7 cellular contexts compared by ENCODE assay signal in genomic region chr2:201149821-201150165, GRCh38. TPM values are rescaled to one million over a fixed set of nuclear protein-coding genes. Genes with fewer than 3 reads are reported as not detected.
DNase-seq lines count a peak whose midpoint lies in the region; ATAC-seq and TF ChIP-seq lines count a peak whose summit lies in the region.
"Not testable (repeated sequence)": the region's sequence is repeated elsewhere in the genome, so short reads cannot be mapped to it uniquely, and the experiment has no call there.

No MANE protein-coding gene starts in this region.

- not testable (repeated sequence) for H3K4me3 ChIP-seq in PC-9, lung, sigmoid colon

- not testable (repeated sequence) for TF ChIP-seq CTCF in PC-9 (conservative IDR thresholded peaks at IDR 0.05); chondrocyte (IDR thresholded peaks at IDR 0.05); lung (IDR thresholded peaks at IDR 0.05; ENCODE audit: control extremely low read depth, extremely low read depth); sigmoid colon (IDR thresholded peaks at IDR 0.05)

- H3K4me3 Mint-ChIP-seq in activated T-cell treated with anti-CD3 and anti-CD28 coated beads, Interleukin-2, amount 50 U/mL, for 24 hours; chondrocyte (ENCODE audit: unreplicated experiment): not testable (repeated sequence)

- H3K4me2 ChIP-seq in PC-9 = peak overlapping the region; percentile 69

- not testable (repeated sequence) for H3K9me3 Mint-ChIP-seq in activated T-cell treated with anti-CD3 and anti-CD28 coated beads, Interleukin-2, amount 50 U/mL, for 24 hours; chondrocyte (ENCODE audit: low read depth)

- H3K36me3 ChIP-seq in PC-9 (ENCODE audit: low read depth) = peaks cover 17% of the 10 kb centered on the region
- H3K36me3 ChIP-seq in lung (ENCODE audit: control insufficient read depth in 2 of 2, insufficient read depth in 2 of 2, low read length in 2 of 2) = peaks cover 22 to 37% of the 10 kb centered on the region in 2 donors
- H3K36me3 ChIP-seq in sigmoid colon = peaks cover 0 to 69% (median 36%) of the 10 kb centered on the region in 4 donors

- H3F3A ChIP-seq in PC-9 (ENCODE audit: insufficient read depth, low read depth) = peaks cover 48% of the 10 kb centered on the region

- not testable (repeated sequence) for H3K27me3 ChIP-seq in PC-9 (ENCODE audit: insufficient read depth, low read depth); lung (ENCODE audit: control insufficient read depth, insufficient read depth); sigmoid colon

- not testable (repeated sequence) for H3K9me3 ChIP-seq in PC-9 (ENCODE audit: insufficient read depth, low read depth); lung (ENCODE audit: control insufficient read depth in 2 of 2, insufficient read depth in 1 of 2, low read length in 1 of 2); sigmoid colon

- H3K4me1 ChIP-seq in PC-9 (replicated peaks; ENCODE audit: insufficient read depth) (peaks cover 46% of the 10 kb centered on the region), lung (ENCODE audit: control insufficient read depth in 2 of 2, insufficient read depth in 2 of 2, low read length in 2 of 2) (peaks cover 10 to 38% of the 10 kb centered on the region in 2 donors), sigmoid colon (peaks cover 0 to 47% (median 33%) of the 10 kb centered on the region in 4 donors)

- TF ChIP-seq EP300 in sigmoid colon (IDR thresholded peaks at IDR 0.05) = not testable (repeated sequence)

- not testable (repeated sequence) for H3K9me2 ChIP-seq in PC-9 (ENCODE audit: insufficient read depth)

- H3K79me2 ChIP-seq in PC-9 (ENCODE audit: low read depth) = peaks cover 12% of the 10 kb centered on the region

- POLR2A ChIA-PET in PC-9 (lab: Charles Lee; ENCODE audit: unreplicated experiment) = interaction anchor here (0.6 to 1.1 kb wide), 3 partner anchors 23 to 161 kb away, joined by 3 to 5 read pairs (median 4); no protein-coding TSS in a partner anchor

- H3K4me1 Mint-ChIP-seq in activated T-cell treated with anti-CD3 and anti-CD28 coated beads, Interleukin-2, amount 50 U/mL, for 24 hours (ENCODE audit: low read depth) = peaks cover 56% of the 10 kb centered on the region
- peaks cover 35% of the 10 kb centered on the region for H3K4me1 Mint-ChIP-seq in chondrocyte (ENCODE audit: low read depth)

- H3K27ac Mint-ChIP-seq in activated T-cell treated with anti-CD3 and anti-CD28 coated beads, Interleukin-2, amount 50 U/mL, for 24 hours = peak overlapping the region; percentile 87
- H3K27ac Mint-ChIP-seq in chondrocyte (ENCODE audit: unreplicated experiment) = peak overlapping the region; percentile 76

- not testable (repeated sequence) for TF ChIP-seq POLR2A in sigmoid colon (IDR thresholded peaks at IDR 0.05)

- H2AFZ ChIP-seq in PC-9 = not testable (repeated sequence)

- DNase-seq in GM03348 (ENCODE audit: low spot score) (peak; percentile 40), PC-9 (peak; percentile 67 to 69), glomerular visceral epithelial cell (ENCODE audit: extremely low spot score) (peak; percentile 93)
- DNase-seq in activated T-cell treated with anti-CD3 and anti-CD28 coated beads, Interleukin-2, amount 50 U/mL, for 24 hours; chondrocyte (ENCODE audit: low spot score); lung (ENCODE audit: low spot score); sigmoid colon: not testable (repeated sequence)

- H3K27ac ChIP-seq in PC-9 = peak overlapping the region; percentile 97
- peak overlapping the region; percentile 88 to 91 for H3K27ac ChIP-seq in lung (ENCODE audit: low read depth in 1 of 2, low read length in 1 of 2)
- peak overlapping the region; percentile 61 to 79 (median 74) for H3K27ac ChIP-seq in sigmoid colon

- not testable (repeated sequence) for H3K27me3 Mint-ChIP-seq in activated T-cell treated with anti-CD3 and anti-CD28 coated beads, Interleukin-2, amount 50 U/mL, for 24 hours; chondrocyte (ENCODE audit: low read depth)

- BruUV-seq in PC-9 (replicated peaks; lab: Mats Ljungman, UMichigan) = not testable (repeated sequence)

- H3K36me3 Mint-ChIP-seq in activated T-cell treated with anti-CD3 and anti-CD28 coated beads, Interleukin-2, amount 50 U/mL, for 24 hours (ENCODE audit: low read depth) = peaks cover 87% of the 10 kb centered on the region
- H3K36me3 Mint-ChIP-seq in chondrocyte (ENCODE audit: low read depth) = not testable (repeated sequence)

- peak; percentile 41 for ATAC-seq in lung (ENCODE audit: insufficient read depth, low FRiP score)

- intact Hi-C loops in PC-9 (cut with micrococcal nuclease; ENCODE audit: unreplicated experiment) = loop anchor here (1.0 to 10.0 kb wide), 4 partner anchors 20 to 185 kb away; partner anchors contain the start of genes HYCC2 and ORC2
- intact Hi-C loops in sigmoid colon (cut with DNase I) = not testable (repeated sequence)

- CTCF ChIA-PET in PC-9 (lab: Charles Lee) = interaction anchor here (0.6 kb wide), 1 partner anchor 253 kb away, joined by 3 read pairs; no protein-coding TSS in a partner anchor

- 78 to 97% methylated on average over 8 of the region's 8 CpGs for WGBS in lung, 2 donors
- WGBS in sigmoid colon, 2 donors = 64 to 89% methylated on average over 8 of the region's 8 CpGs

- H4K20me1 ChIP-seq in PC-9 (ENCODE audit: insufficient read depth) = not testable (repeated sequence)

RNA-seq across cellular contexts. Expression of gene CASP10, which starts 33.1 kb away (rescaled TPM):
- 15.2 and 16.9 TPM in 2 replicates for total RNA-seq in PC-9 (2021)
- 0.05 to 0.15 TPM in 2 of 3 replicates, not detected in the other for total RNA-seq in chondrocyte
- total RNA-seq in lung = 10 to 100 TPM; 24.3 to 74.4 TPM
- polyA plus RNA-seq in lung = 1 to 10 TPM; 8.9 to 9.1 TPM
- total RNA-seq in sigmoid colon = 10 to 100 TPM in 1 of 4 donors, 1 to 10 TPM in 3; 3.9 to 18.3 (median 5.0) TPM
- 10 to 100 TPM; 11.4 to 26.9 (median 18.0) TPM for polyA plus RNA-seq in sigmoid colon

RNA-seq across cellular contexts. Expression of gene CFLAR, which starts 33.8 kb away (rescaled TPM):
- total RNA-seq in PC-9 (2021) (75.4 and 99.1 TPM in 2 replicates), chondrocyte (29.0 to 38.3 TPM (median 35.8 TPM) in 3 replicates), lung (100 to 1,000 TPM; 294 to 345 TPM), sigmoid colon (100 to 1,000 TPM; 113 to 243 (median 195) TPM)
- polyA plus RNA-seq in lung (100 to 1,000 TPM; 101 to 182 TPM), sigmoid colon (10 to 100 TPM; 32.4 to 92.6 (median 36.8) TPM)
